ENCODE assay signal across 1 cellular context in the genomic region with DNA sequence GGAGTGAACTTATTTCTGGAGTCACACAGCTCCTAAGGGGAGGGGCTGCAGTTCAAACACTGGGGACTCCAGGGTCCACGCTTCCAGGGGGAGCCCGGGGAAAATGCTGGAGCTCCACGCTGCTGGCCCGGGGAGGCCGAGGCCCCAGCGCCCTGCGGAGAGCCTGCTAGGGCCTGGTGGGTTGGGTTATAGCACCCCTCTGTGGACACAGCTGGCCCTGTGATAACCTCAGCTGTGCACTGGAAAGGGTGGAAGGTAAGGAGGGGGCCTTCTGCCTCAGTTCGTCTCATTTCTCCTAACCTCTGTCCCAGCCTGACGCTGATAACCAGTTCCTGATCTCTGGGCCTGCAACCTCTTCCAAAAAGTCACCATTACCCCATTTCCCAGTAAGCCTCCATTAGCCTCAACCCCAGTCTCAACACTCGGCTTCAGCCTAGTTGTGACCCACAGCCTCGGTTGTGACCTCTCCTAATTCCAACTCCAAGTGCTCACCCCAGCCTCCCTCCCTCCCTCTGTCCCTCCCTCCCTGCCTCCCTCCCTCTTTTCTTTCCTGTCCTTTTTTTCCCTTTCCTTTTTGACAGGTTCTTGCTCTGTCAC.
TF ChIP-seq lines count a peak whose summit lies in the region.

No MANE protein-coding gene starts in this region.

TF ChIP-seq in HCT116, 20 proteins besides CTCF, POLR2A, EP300 and RAD21 (continued from another document):
- TF ChIP-seq REST (IDR thresholded peaks at IDR 0.05; ENCODE audit: low read depth) = no peak
- TF ChIP-seq EZH2phosphoT487 (IDR thresholded peaks at IDR 0.05; ENCODE audit: borderline replicate concordance) = no peak
- TF ChIP-seq SP1 (IDR thresholded peaks at IDR 0.05; ENCODE audit: low read depth) = no peak
- TF ChIP-seq EZH2 (IDR thresholded peaks at IDR 0.05) = no peak
- TF ChIP-seq, protein P1, sequence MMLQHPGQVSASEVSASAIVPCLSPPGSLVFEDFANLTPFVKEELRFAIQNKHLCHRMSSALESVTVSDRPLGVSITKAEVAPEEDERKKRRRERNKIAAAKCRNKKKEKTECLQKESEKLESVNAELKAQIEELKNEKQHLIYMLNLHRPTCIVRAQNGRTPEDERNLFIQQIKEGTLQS (IDR thresholded peaks at IDR 0.05) = no peak
TF ChIP-seq in HCT116: peak in this region for 0.
